In genomic region chr7:105065104-105065503, GRCh38 we compare ENCODE assay signal across 1 cellular context.
TF ChIP-seq lines count a peak whose summit lies in the region.

No MANE protein-coding gene starts in this region.

TF ChIP-seq in HEK293, 187 proteins besides CTCF, POLR2A, EP300 and RAD21 (continued from another document):
- TF ChIP-seq PRDM6 (tag by site-specific recombination; IDR thresholded peaks at IDR 0.05), result peak; percentile 70
- TF ChIP-seq ZNF629 (tag by site-specific recombination; IDR thresholded peaks at IDR 0.05), result 0 out of 2 replicates have a peak, but pooled peaks have one; percentile 13
- no peak for TF ChIP-seq ZNF48 (tag by site-specific recombination; IDR thresholded peaks at IDR 0.05)
- no peak for TF ChIP-seq ZNF404 (tag by site-specific recombination; IDR thresholded peaks at IDR 0.05)
- TF ChIP-seq ZNF561 (tag by site-specific recombination; IDR thresholded peaks at IDR 0.05; ENCODE audit: borderline replicate concordance), result no peak
- TF ChIP-seq ZBTB11 (tag by site-specific recombination; conservative IDR thresholded peaks at IDR 0.05; ENCODE audit: low read depth), result no peak
- no peak for TF ChIP-seq ZNF133 (tag by site-specific recombination; IDR thresholded peaks at IDR 0.05)
TF ChIP-seq in HEK293: peak in this region for 3.
